Comparison of ENCODE assay signal across 8 cellular contexts in the genomic region with DNA sequence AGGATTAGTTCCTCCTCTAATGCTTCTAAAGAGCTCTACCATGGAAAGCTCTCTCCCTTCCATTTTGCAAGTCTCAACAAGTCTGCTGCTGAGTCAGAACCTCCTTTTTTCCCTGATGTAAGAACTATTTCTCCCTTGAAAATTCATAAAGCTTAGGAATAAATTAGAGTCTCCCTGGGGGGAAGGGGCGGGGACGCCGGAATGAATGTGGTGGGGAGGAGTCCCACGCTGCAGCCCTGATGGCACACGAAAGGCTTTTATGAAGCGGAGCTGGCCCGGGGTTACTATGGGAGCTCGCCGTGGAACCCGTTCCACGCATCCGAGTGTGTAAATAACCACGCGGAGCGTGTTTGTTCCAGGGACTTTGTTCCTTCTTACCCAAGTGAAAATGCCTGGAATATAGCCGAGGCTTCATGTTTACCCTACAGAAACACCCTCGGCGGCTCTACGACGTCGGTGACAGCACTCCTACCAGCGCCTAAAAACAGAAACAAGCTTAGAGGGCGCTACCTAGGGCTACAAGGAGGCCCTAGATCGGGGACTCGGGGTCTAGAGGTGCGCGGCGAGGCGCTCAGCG. TPM values are rescaled to one million over a fixed set of nuclear protein-coding genes. Genes with fewer than 3 reads are reported as not detected.
A peak's percentile ranks its signal among the peaks of the same experiment; 100 is the strongest.
DNase-seq lines count a peak whose midpoint lies in the region; ATAC-seq, FAIRE-seq and TF ChIP-seq lines count a peak whose summit lies in the region.

No MANE protein-coding gene starts in this region.

- H4K20me1 ChIP-seq in OCI-LY1 (ENCODE audit: insufficient read depth, low read length) = no peaks in the 10 kb centered on the region

- peak overlapping the region; percentile 86 to 91 (median 86) for H3K27ac Mint-ChIP-seq in nephron

- no peaks in the 10 kb centered on the region for H3K9me3 Mint-ChIP-seq in nephron

- intact Hi-C loops in stomach (cut with DNase I; ENCODE audit: low total_unique reads) = no loop called here

- no peaks in the 10 kb centered on the region for H3K27me3 ChIP-seq in OCI-LY1 (ENCODE audit: insufficient read depth, low read length)
- no peaks in the 10 kb centered on the region for H3K27me3 ChIP-seq in stomach

- TF ChIP-seq CTCF in C4-2B (conservative IDR thresholded peaks at IDR 0.05) (peak; percentile 9; the same call in 1 of the 2 replicates), OCI-LY1 (IDR thresholded peaks at IDR 0.05; ENCODE audit: low read length) (no peak; the same call in 1 of the 2 replicates), fibroblast of villous mesenchyme (IDR thresholded peaks at IDR 0.05; ENCODE audit: insufficient read depth, low read depth, low read length) (peak; percentile 13), nephron (IDR thresholded peaks at IDR 0.05; ENCODE audit: unreplicated experiment in 3 of 3) (no peak), stomach (IDR thresholded peaks at IDR 0.05) (no peak)

- no peaks in the 10 kb centered on the region for H3K36me3 Mint-ChIP-seq in nephron (ENCODE audit: low read depth)

- no peaks in the 10 kb centered on the region for H3F3A ChIP-seq in OCI-LY1 (ENCODE audit: insufficient read depth, low read length)

- FAIRE-seq in GM19239 (lab: Jason Lieb, UNC) = no peak

- H3K9ac ChIP-seq in OCI-LY1 (ENCODE audit: low read length) = peak overlapping the region; percentile 94

- H3K36me3 ChIP-seq in OCI-LY1 (ENCODE audit: insufficient read depth, low read length) (no peaks in the 10 kb centered on the region), stomach (no peaks in the 10 kb centered on the region)

- peak overlapping the region; percentile 74 for H3K4me2 ChIP-seq in OCI-LY1 (ENCODE audit: low read length)

- H3K4me3 Mint-ChIP-seq in nephron = peak overlapping the region; percentile 82 to 94 (median 85)

- H3K27ac ChIP-seq in C4-2B (peak overlapping the region; percentile 75), OCI-LY1 (ENCODE audit: low read depth, low read length, poor library complexity, severe bottlenecking) (peak overlapping the region; percentile 16), stomach (peak overlapping the region; percentile 100)

- H3K27me3 Mint-ChIP-seq in nephron (ENCODE audit: low read depth) = peaks cover 33% of the 10 kb centered on the region

- no peaks in the 10 kb centered on the region for H3K79me2 ChIP-seq in OCI-LY1 (ENCODE audit: insufficient read depth, low read length)

- TF ChIP-seq POLR2A in stomach (IDR thresholded peaks at IDR 0.05) = no peak

- whole genome bisulfite sequencing in stomach, 5 donors = 0 to 1% (median 0%) methylated on average over 21 to 30 of the region's 30 CpGs

- no peak overlapping the region for H2AFZ ChIP-seq in OCI-LY1 (ENCODE audit: low read length)

- H3K9me3 ChIP-seq in OCI-LY1 (ENCODE audit: low read length) (no peaks in the 10 kb centered on the region), stomach (no peaks in the 10 kb centered on the region)

- H3K4me1 ChIP-seq in OCI-LY1 (ENCODE audit: insufficient read depth, low read length, severe bottlenecking) (peaks cover 11% of the 10 kb centered on the region), stomach (peaks cover 0 to 18% (median 15%) of the 10 kb centered on the region in 4 donors)

- DNase-seq in GM19239 (ENCODE audit: insufficient read length, low spot score) = peak; percentile 20
- DNase-seq in activated effector memory CD4-positive, alpha-beta T cell treated with anti-CD3 and anti-CD28 coated beads, Interleukin-2, amount 50 U/mL, for 16 hours = peak; percentile 83
- DNase-seq in fibroblast of villous mesenchyme (ENCODE audit: low read depth) = peak; percentile 89
- DNase-seq in stomach = peak; percentile 74

- H3K4me1 Mint-ChIP-seq in nephron = peaks cover 11% of the 10 kb centered on the region

- ATAC-seq in HG03378 (IDR thresholded peaks at IDR 0.05; ENCODE audit: unreplicated experiment) = peak; percentile 36

- no peaks in the 10 kb centered on the region for H3K9me2 ChIP-seq in OCI-LY1 (ENCODE audit: low read depth, low read length)

- no peak for TF ChIP-seq EP300 in stomach (IDR thresholded peaks at IDR 0.05)

- peak overlapping the region; percentile 82 for H3K4me3 ChIP-seq in OCI-LY1 (ENCODE audit: low read depth, low read length, poor library complexity, severe bottlenecking)
- peak overlapping the region; percentile 88 for H3K4me3 ChIP-seq in fibroblast of villous mesenchyme (ENCODE audit: low read depth, low read length)
- peak overlapping the region; percentile 68 to 97 (median 83) for H3K4me3 ChIP-seq in stomach

RNA-seq across cellular contexts. Expression of gene CPEB2, which starts 0.9 kb away (rescaled TPM):
- total RNA-seq in fibroblast of villous mesenchyme = 16.4 and 38.9 TPM in 2 replicates
- total RNA-seq in stomach = 10 to 100 TPM; 21.4 to 97.9 (median 24.6) TPM
- 1 to 10 TPM; 3.4 to 7.6 (median 6.9) TPM for polyA plus RNA-seq in stomach

Comparison
In these comparisons a context has a peak if more than half of its experiments do, and no peak if none do; other contexts are left out.
1. Peak in every context shown above with its lines: DNase-seq, ATAC-seq, H3K4me3 ChIP-seq and H3K27ac ChIP-seq.
2. H3K27ac ChIP-seq: peak in every context shown above with its lines; median percentile 100 in stomach; 75 in C4-2B; 16 in OCI-LY1.
3. CTCF ChIP-seq: peak in C4-2B (single experiment) and fibroblast of villous mesenchyme (single experiment); none in OCI-LY1 (single experiment), nephron (0 of 3) and stomach (0 of 7).
4. DNase-seq: peak in every context shown above with its lines; median percentile 89 in fibroblast of villous mesenchyme; 83 in activated effector memory CD4-positive, alpha-beta T cell treated with anti-CD3 and anti-CD28 coated beads, Interleukin-2, amount 50 U/mL, for 16 hours; 74 in stomach; 20 in GM19239.